Comparison of ENCODE assay signal across 22 cellular contexts in genomic region chr10:117987242-117987909, GRCh38.
"Had no signal": no experiment of that assay in that cellular context is flagged by ENCODE, and none has a peak within 500 bp of the region (broad histone marks: within the 10 kb centered on the region; RNA-seq: fewer than 3 reads in every experiment).

No MANE protein-coding gene starts in this region.

- DNase-seq: activated CD4-positive, alpha-beta T cell treated with anti-CD3 and anti-CD28 coated beads for 1 hour; activated CD4-positive, alpha-beta T cell treated with anti-CD3 and anti-CD28 coated beads, Interleukin-2, amount 50 U/mL, for 1 hour; activated T-cell treated with anti-CD3 and anti-CD28 coated beads, Interleukin-2, amount 50 U/mL, for 1 hour; colonic mucosa; dorsolateral prefrontal cortex; effector memory CD8-positive, alpha-beta T cell; left lung; natural killer cell; sigmoid colon; stimulated activated CD4-positive, alpha-beta T cell treated with anti-CD3 and anti-CD28 coated beads, Interleukin-2, amount 100 ng/mL, for 48 hours; stimulated activated CD8-positive, alpha-beta memory T cell treated with anti-CD3 and anti-CD28 coated beads, Interleukin-4, amount 100 ng/mL, for 48 hours; stimulated activated naive B cell treated with anti-CD40 and anti-IgM and Interleukin-4, amounts not matched to agents 10 μg/mL and 1 μg/mL and 100 μg/mL, for 72 hours; transverse colon; uterus; WERI-Rb-1 had no signal

- H3K27me3 Mint-ChIP-seq: stimulated activated naive B cell treated with anti-CD40 and anti-IgM and Interleukin-4, amounts not matched to agents 10 μg/mL and 1 μg/mL and 100 μg/mL, for 72 hours had no signal

- H3K27ac ChIP-seq: ascending aorta, colonic mucosa, dorsolateral prefrontal cortex, epithelial cell of prostate, left lung, sigmoid colon, transverse colon, uterus, WERI-Rb-1 had no signal

- H3K36me3 ChIP-seq: ascending aorta, colonic mucosa, left lung, sigmoid colon, transverse colon, uterus, WERI-Rb-1 had no signal

- H3K27me3 ChIP-seq: ascending aorta, colonic mucosa, dorsolateral prefrontal cortex, left lung, sigmoid colon, transverse colon, uterus had no signal

- H3K4me1 Mint-ChIP-seq: central memory CD8-positive, alpha-beta T cell; natural killer cell; stimulated activated naive B cell treated with anti-CD40 and anti-IgM and Interleukin-4, amounts not matched to agents 10 μg/mL and 1 μg/mL and 100 μg/mL, for 72 hours had no signal

- H3K4me1 ChIP-seq: ascending aorta, colonic mucosa, left lung, sigmoid colon, transverse colon, uterus had no signal

- H3K4me3 ChIP-seq: ascending aorta, colonic mucosa, dorsolateral prefrontal cortex, left lung, lung, sigmoid colon, transverse colon, uterus had no signal

- ATAC-seq: activated naive CD4-positive, alpha-beta T cell treated with anti-CD3 and anti-CD28 coated beads, Interleukin-2, amount 50 U/mL, for 72 hours; effector memory CD8-positive, alpha-beta T cell; left lung; natural killer cell; stimulated activated naive B cell treated with anti-CD40 and anti-IgM and Interleukin-4, amounts not matched to agents 10 μg/mL and 1 μg/mL and 100 μg/mL, for 72 hours had no signal

- H3K27ac Mint-ChIP-seq: activated naive CD4-positive, alpha-beta T cell treated with anti-CD3 and anti-CD28 coated beads, Interleukin-2, amount 50 U/mL, for 72 hours; effector memory CD8-positive, alpha-beta T cell; mesothelial cell of epicardium; natural killer cell; stimulated activated naive B cell treated with anti-CD40 and anti-IgM and Interleukin-4, amounts not matched to agents 10 μg/mL and 1 μg/mL and 100 μg/mL, for 72 hours; T-helper 2 cell treated with Interferon-gamma antibody and Interleukin-4, amounts not matched to agents 5 μg/mL and 100 μg/mL, for 36 hours had no signal

- H3K9me3 ChIP-seq: ascending aorta, colonic mucosa, transverse colon, uterus had no signal

- H3K4me3 Mint-ChIP-seq: central memory CD8-positive, alpha-beta T cell; effector memory CD8-positive, alpha-beta T cell; mesothelial cell of epicardium; natural killer cell; stimulated activated naive B cell treated with anti-CD40 and anti-IgM and Interleukin-4, amounts not matched to agents 10 μg/mL and 1 μg/mL and 100 μg/mL, for 72 hours; T-helper 2 cell treated with Interferon-gamma antibody and Interleukin-4, amounts not matched to agents 5 μg/mL and 100 μg/mL, for 36 hours had no signal

- H3K36me3 Mint-ChIP-seq: mesothelial cell of epicardium had no signal
